26 cellular contexts compared by ENCODE assay signal in the genomic region with DNA sequence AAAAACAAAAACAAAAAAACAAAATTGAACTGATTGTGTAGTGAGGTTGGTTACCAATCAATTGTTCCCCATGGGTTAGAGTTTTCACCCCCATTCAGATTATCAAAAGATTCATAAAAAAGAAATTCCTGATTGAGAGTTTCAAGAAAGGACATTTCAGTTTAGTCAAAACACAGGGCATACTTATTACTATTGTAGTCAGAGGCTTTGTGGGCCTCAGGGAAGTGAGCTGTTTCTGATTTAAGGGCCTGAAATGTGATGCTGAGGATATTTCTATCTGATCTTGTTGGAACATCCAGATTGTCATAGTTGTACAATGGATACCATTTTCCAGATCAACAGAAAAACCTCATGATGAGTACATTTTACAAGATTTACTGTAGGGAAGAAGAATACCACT.
DNase-seq lines count a peak whose midpoint lies in the region; ATAC-seq lines count a peak whose summit lies in the region.
"Had no signal": no experiment of that assay in that cellular context is flagged by ENCODE, and none has a peak within 500 bp of the region (broad histone marks: within the 10 kb centered on the region; RNA-seq: fewer than 3 reads in every experiment).

No MANE protein-coding gene starts in this region.

- no peak overlapping the region for H2BK12ac ChIP-seq in trophoblast cell (ENCODE audit: low read length)

- no peaks in the 10 kb centered on the region for H3K9me3 ChIP-seq in trophoblast cell (ENCODE audit: insufficient read depth, low read depth, low read length)
- H3K9me3 ChIP-seq: heart right ventricle, suprapubic skin, uterus had no signal

- ATAC-seq in GM18498 (IDR thresholded peaks at IDR 0.05; ENCODE audit: unreplicated experiment) (no peak), GM19397 (IDR thresholded peaks at IDR 0.05; ENCODE audit: unreplicated experiment) (no peak)
- ATAC-seq: activated CD8-positive, alpha-beta memory T cell treated with anti-CD3 and anti-CD28 coated beads, Interleukin-2, amount 10 ng/mL, durations not matched to agents 7 days and 5 days; heart right ventricle; WTC11 had no signal

- H2AK5ac ChIP-seq in trophoblast cell (ENCODE audit: low read length), result no peak overlapping the region

- no peaks in the 10 kb centered on the region for H3K79me2 ChIP-seq in trophoblast cell (ENCODE audit: control insufficient read depth, insufficient read depth, low read length, poor library complexity)

- H4K12ac ChIP-seq in trophoblast cell (ENCODE audit: low read depth, low read length), result no peak overlapping the region

- H3K4me3 ChIP-seq in trophoblast cell (ENCODE audit: low read depth, low read length), result no peak overlapping the region
- H3K4me3 ChIP-seq: heart right ventricle, suprapubic skin, uterus had no signal

- H2BK120ac ChIP-seq in trophoblast cell (ENCODE audit: insufficient read depth, low read length, poor library complexity), result no peak overlapping the region

- H3K4ac ChIP-seq in trophoblast cell (ENCODE audit: low read depth, low read length), result no peak overlapping the region

- peaks cover 3 to 5% of the 10 kb centered on the region in 2 experiments for H3K4me1 ChIP-seq in trophoblast cell (ENCODE audit: control insufficient read depth in 1 of 2, insufficient read depth in 2 of 2, low read length in 2 of 2)
- H3K4me1 ChIP-seq: heart right ventricle, suprapubic skin, uterus had no signal

- no peaks in the 10 kb centered on the region for H3K27me3 ChIP-seq in trophoblast cell (ENCODE audit: insufficient read depth, low read length)
- H3K27me3 ChIP-seq: heart right ventricle, suprapubic skin, uterus had no signal

- H3K18ac ChIP-seq in trophoblast cell (ENCODE audit: low read length), result no peak overlapping the region

- H3K79me1 ChIP-seq in trophoblast cell (ENCODE audit: low read length), result peaks cover 3% of the 10 kb centered on the region

- no peak overlapping the region for H2AFZ ChIP-seq in trophoblast cell (ENCODE audit: insufficient read depth, low read length, poor library complexity)

- no peak overlapping the region for H3K4me2 ChIP-seq in trophoblast cell (ENCODE audit: low read length)
- H3K4me2 ChIP-seq: KMS-11 had no signal

- H3K36me3 ChIP-seq in trophoblast cell (ENCODE audit: control insufficient read depth in 1 of 2, insufficient read depth in 2 of 2, low read length in 2 of 2), result no peaks in the 10 kb centered on the region
- H3K36me3 ChIP-seq: heart right ventricle, suprapubic skin, uterus had no signal

- peak overlapping the region; percentile 59 for H3K27ac ChIP-seq in trophoblast cell (ENCODE audit: low read depth, low read length)
- H3K27ac ChIP-seq: heart right ventricle, KMS-11, suprapubic skin, uterus had no signal

- no peak overlapping the region for H2BK5ac ChIP-seq in trophoblast cell (ENCODE audit: low read depth, low read length, poor library complexity)

- DNase-seq in EH (ENCODE audit: low read depth) (peak; percentile 11), M059J (ENCODE audit: low read depth) (peak; percentile 1), dedifferentiated amniotic fluid mesenchymal stem cell (ENCODE audit: extremely low spot score) (peak; percentile 20), trophoblast cell (peak in 1 of 2 donors; percentile 4), SHP77 treated with DMSO at 0.1 percent for 48 hours (lab: John Stamatoyannopoulos, UW) (no peak)
- DNase-seq: activated CD4-positive, alpha-beta T cell treated with anti-CD3 and anti-CD28 coated beads, Interleukin-2, amount 50 U/mL, for 1 hour; activated CD8-positive, alpha-beta memory T cell treated with anti-CD3 and anti-CD28 coated beads, Interleukin-2, amount 10 ng/mL, durations not matched to agents 7 days and 5 days; activated naive CD4-positive, alpha-beta T cell treated with anti-CD3 and anti-CD28 coated beads for 36 hours; CD4-positive, CD25-positive, alpha-beta regulatory T cell; central memory CD4-positive, alpha-beta T cell; H9; heart right ventricle; naive B cell; NCI-H1694 treated with DMSO at 0.1 percent for 48 hours; NCI-H2227 treated with DMSO at 0.1 percent for 48 hours; NCI-H748 treated with DMSO at 0.1 percent for 48 hours; nucleus accumbens; SHP77; stimulated activated CD4-positive, alpha-beta T cell treated with anti-CD3 and anti-CD28 coated beads, Interleukin-2, amount 100 ng/mL, for 48 hours; T-helper 9 cell; uterus had no signal

- H4K91ac ChIP-seq in trophoblast cell (ENCODE audit: low read depth, low read length), result no peak overlapping the region

- no peak overlapping the region for H3K23ac ChIP-seq in trophoblast cell (ENCODE audit: low read length)

- no peak overlapping the region for H3K9ac ChIP-seq in trophoblast cell (ENCODE audit: low read length)
- H3K9ac ChIP-seq: KMS-11 had no signal

- H3K14ac ChIP-seq in trophoblast cell (ENCODE audit: low read length), result no peak overlapping the region

- no peak overlapping the region for H4K8ac ChIP-seq in trophoblast cell (ENCODE audit: low read depth, low read length)
